Comparison of ENCODE assay signal across 1 cellular context in genomic region chr2:109128048-109128465, GRCh38.
TF ChIP-seq lines count a peak whose summit lies in the region.

No MANE protein-coding gene starts in this region.

TF ChIP-seq in HEK293, 187 proteins besides CTCF, POLR2A, EP300 and RAD21 (continued from another document):
- peak; percentile 23; the same call in 1 of the 2 replicates for TF ChIP-seq SP7 (tag by site-specific recombination; IDR thresholded peaks at IDR 0.05)
- TF ChIP-seq ZNF600 (tag by site-specific recombination; IDR thresholded peaks at IDR 0.05), result peak; percentile 54; the same call in 1 of the 2 replicates
- no peak for TF ChIP-seq KLF1 (tag by site-specific recombination; IDR thresholded peaks at IDR 0.05)
- TF ChIP-seq ZIC2 (tag by site-specific recombination; IDR thresholded peaks at IDR 0.05), result peak; percentile 34; the same call in 1 of the 2 replicates
- peak; percentile 57; the same call in 1 of the 2 replicates for TF ChIP-seq ZNF324 (tag by site-specific recombination; IDR thresholded peaks at IDR 0.05)
- TF ChIP-seq ZNF394 (tag by site-specific recombination; IDR thresholded peaks at IDR 0.05; ENCODE audit: borderline replicate concordance), result peak; percentile 51; the same call in 1 of the 2 replicates
- no peak for TF ChIP-seq ZNF114 (tag by site-specific recombination; IDR thresholded peaks at IDR 0.05)
- TF ChIP-seq ZNF530 (tag by site-specific recombination; IDR thresholded peaks at IDR 0.05; ENCODE audit: low read depth), result no peak
- no peak for TF ChIP-seq HIC1 (tag by site-specific recombination; IDR thresholded peaks at IDR 0.05)
- TF ChIP-seq IKZF3 (tag by site-specific recombination; IDR thresholded peaks at IDR 0.05), result peak; percentile 67
- peak; percentile 77; the same call in 1 of the 2 replicates for TF ChIP-seq ZEB2 (tag by site-specific recombination; IDR thresholded peaks at IDR 0.05)
- peak; percentile 86 for TF ChIP-seq ZSCAN30 (tag by site-specific recombination; IDR thresholded peaks at IDR 0.05)
- TF ChIP-seq ZFP69B (tag by site-specific recombination; IDR thresholded peaks at IDR 0.05), result no peak
- peak; percentile 93 for TF ChIP-seq ZNF768 (tag by site-specific recombination; IDR thresholded peaks at IDR 0.05)
- TF ChIP-seq ZNF157 (tag by site-specific recombination; IDR thresholded peaks at IDR 0.05), result no peak
- 0 out of 2 replicates have a peak, but pooled peaks have one; percentile 44 for TF ChIP-seq ZBTB21 (tag by site-specific recombination; IDR thresholded peaks at IDR 0.05)
- 0 out of 2 replicates have a peak, but pooled peaks have one; percentile 32 for TF ChIP-seq ZNF76 (tag by site-specific recombination; IDR thresholded peaks at IDR 0.05; ENCODE audit: borderline replicate concordance, low read depth)
- peak; percentile 82 for TF ChIP-seq ZNF449 (tag by site-specific recombination; IDR thresholded peaks at IDR 0.05)
- no peak for TF ChIP-seq ZNF585B (tag by site-specific recombination; IDR thresholded peaks at IDR 0.05)
- TF ChIP-seq ZNF248 (tag by site-specific recombination; IDR thresholded peaks at IDR 0.05), result no peak
- peak; percentile 86 for TF ChIP-seq ZNF654 (tag by site-specific recombination; IDR thresholded peaks at IDR 0.05; ENCODE audit: low read depth)
- no peak for TF ChIP-seq ZNF18 (tag by site-specific recombination; IDR thresholded peaks at IDR 0.05)
- TF ChIP-seq ZNF404 (tag by site-specific recombination; IDR thresholded peaks at IDR 0.05), result no peak
- TF ChIP-seq ZNF549 (tag by site-specific recombination; IDR thresholded peaks at IDR 0.05), result no peak
- no peak for TF ChIP-seq ZNF623 (tag by site-specific recombination; IDR thresholded peaks at IDR 0.05)
- no peak for TF ChIP-seq PBX3 (CRISPR knock-in tag; IDR thresholded peaks at IDR 0.05)
- peak; percentile 63; the same call in 1 of the 2 replicates for TF ChIP-seq ZBTB7A (tag by site-specific recombination; IDR thresholded peaks at IDR 0.05; ENCODE audit: low read depth)
- TF ChIP-seq ZNF629 (tag by site-specific recombination; IDR thresholded peaks at IDR 0.05), result peak; percentile 77
